8 cellular contexts compared by ENCODE assay signal in genomic region chr2:11465110-11465484, GRCh38. TPM values are rescaled to one million over a fixed set of nuclear protein-coding genes. Genes with fewer than 3 reads are reported as not detected.
DNase-seq lines count a peak whose midpoint lies in the region; ATAC-seq and TF ChIP-seq lines count a peak whose summit lies in the region.

No MANE protein-coding gene starts in this region.

- peak overlapping the region; percentile 90 for H3K9ac ChIP-seq in KMS-11

- intact Hi-C loops in naive thymus-derived CD4-positive, alpha-beta T cell (cut with micrococcal nuclease), result loop anchor here (1.0 to 5.0 kb wide), 6 partner anchors 222 to 1343 kb away; partner anchors contain the start of genes PDIA6 (in 1 of the 2) and RRM2 (in 1 of the 2)

- H3K27me3 ChIP-seq in AG04450 (ENCODE audit: control insufficient read depth, insufficient read depth, low read length) (peaks cover 2% of the 10 kb centered on the region), KMS-11 (ENCODE audit: insufficient read depth, low read depth) (no peaks in the 10 kb centered on the region)
- H3K27me3 ChIP-seq in naive thymus-derived CD4-positive, alpha-beta T cell (ENCODE audit: control insufficient read depth in 2 of 2, insufficient read depth in 2 of 2, low read length in 2 of 2), result no peaks in the 10 kb centered on the region

- peaks cover 0 to 9% (median 0%) of the 10 kb centered on the region in 5 donors for H3K36me3 Mint-ChIP-seq in naive thymus-derived CD4-positive, alpha-beta T cell

- TF ChIP-seq CTCF in AG04450 (IDR thresholded peaks at IDR 0.05; ENCODE audit: low read depth, low read length) (no peak), KMS-11 (conservative IDR thresholded peaks at IDR 0.05; ENCODE audit: low read depth, low read length) (no peak), coronary artery (IDR thresholded peaks at IDR 0.05) (no peak)

- no peaks in the 10 kb centered on the region; the same call in 1 of the 2 replicates for H3K9me3 ChIP-seq in AG04450 (ENCODE audit: control insufficient read depth, insufficient read depth, low read length)
- no peaks in the 10 kb centered on the region for H3K9me3 ChIP-seq in naive thymus-derived CD4-positive, alpha-beta T cell (ENCODE audit: control insufficient read depth in 2 of 3, low read length in 3 of 3)

- H3K4me2 ChIP-seq in KMS-11, result peak overlapping the region; percentile 92

- CTCF ChIA-PET in AG04450 (lab: Charles Lee), result interaction anchor here (1.0 to 6.3 kb wide), 6 partner anchors 54 to 633 kb away, joined by 4 to 43 read pairs (median 5); no protein-coding TSS in a partner anchor
- CTCF ChIA-PET in naive thymus-derived CD4-positive, alpha-beta T cell (lab: Charles Lee), result interaction anchor here (0.6 kb wide), 1 partner anchor 228 kb away, joined by 3 read pairs; no protein-coding TSS in a partner anchor

- POLR2A ChIA-PET in AG04450 (lab: Yijun Ruan, JAX), result interaction anchor here (0.6 to 1.5 kb wide), 2 partner anchors 14 to 310 kb away, joined by 4 read pairs; partner anchors contain the start of gene SLC66A3
- POLR2A ChIA-PET in naive thymus-derived CD4-positive, alpha-beta T cell (lab: Charles Lee), result interaction anchor here (1.3 to 1.7 kb wide), 2 partner anchors 310 to 653 kb away, joined by 3 to 4 read pairs; partner anchors contain the start of gene SLC66A3

- H3K27me3 Mint-ChIP-seq in naive thymus-derived CD4-positive, alpha-beta T cell, result peaks cover 0 to 2% (median 0%) of the 10 kb centered on the region in 5 donors

- H3K27ac Mint-ChIP-seq in naive thymus-derived CD4-positive, alpha-beta T cell, result peak overlapping the region; percentile 84 to 97 (median 93)

- H3K79me2 ChIP-seq in KMS-11 (ENCODE audit: insufficient read depth, low read depth), result peaks cover 62% of the 10 kb centered on the region

- H3K4me3 ChIP-seq in AG04450 (ENCODE audit: low read depth, low read length) (peak overlapping the region; percentile 72), KMS-11 (IDR thresholded peaks at IDR 0.05; ENCODE audit: insufficient read depth, low read depth, low read length) (peak overlapping the region; percentile 29), coronary artery (peak overlapping the region; percentile 96)
- H3K4me3 ChIP-seq in naive thymus-derived CD4-positive, alpha-beta T cell (ENCODE audit: low read length), result peak overlapping the region; percentile 69

- no peak for ATAC-seq in naive thymus-derived CD4-positive, alpha-beta T cell
- ATAC-seq in GM21619 (IDR thresholded peaks at IDR 0.05; ENCODE audit: unreplicated experiment) (no peak), GM19395 (IDR thresholded peaks at IDR 0.05; ENCODE audit: unreplicated experiment) (no peak)

- peak overlapping the region; percentile 91 to 99 (median 98) for H3K4me3 Mint-ChIP-seq in naive thymus-derived CD4-positive, alpha-beta T cell

- in situ Hi-C loops in G401 (cut with HindIII; ENCODE audit: low sequenced_read_pairs), result no loop called here

- peak overlapping the region; percentile 89 for H2AFZ ChIP-seq in KMS-11 (ENCODE audit: low read depth)

- H3K36me3 ChIP-seq in KMS-11 (ENCODE audit: insufficient read depth), result no peaks in the 10 kb centered on the region
- H3K36me3 ChIP-seq in naive thymus-derived CD4-positive, alpha-beta T cell (ENCODE audit: control insufficient read depth in 2 of 3, insufficient read depth in 3 of 3, low read length in 3 of 3), result peaks cover 0 to 10% (median 0%) of the 10 kb centered on the region in 3 experiments

- no peaks in the 10 kb centered on the region for H3K9me3 Mint-ChIP-seq in naive thymus-derived CD4-positive, alpha-beta T cell

- H3K4me1 ChIP-seq in KMS-11 (ENCODE audit: low read depth, poor library complexity, severe bottlenecking), result peaks cover 59% of the 10 kb centered on the region
- H3K4me1 ChIP-seq in naive thymus-derived CD4-positive, alpha-beta T cell (ENCODE audit: control insufficient read depth in 2 of 2, insufficient read depth in 2 of 2, low read length in 2 of 2), result peaks cover 5 to 8% of the 10 kb centered on the region in 2 donors

- no peaks in the 10 kb centered on the region; the same call in none of the 2 replicates for H4K20me1 ChIP-seq in KMS-11 (ENCODE audit: insufficient read depth)

- H3K27ac ChIP-seq in AG04450 (ENCODE audit: low read depth, low read length) (peak overlapping the region; percentile 91), KMS-11 (peak overlapping the region; percentile 87), coronary artery (peak overlapping the region; percentile 78 to 98)
- H3K27ac ChIP-seq in naive thymus-derived CD4-positive, alpha-beta T cell (ENCODE audit: low read depth, low read length), result peak overlapping the region; percentile 73

- DNase-seq in AG04450 (ENCODE audit: low read depth, low spot score) (no peak), coronary artery (ENCODE audit: low spot score) (no peak), G401 (ENCODE audit: low spot score) (no peak), mesenteric fat pad (ENCODE audit: low spot score) (no peak)
- DNase-seq in naive thymus-derived CD4-positive, alpha-beta T cell, result no peak

- peaks cover 31 to 54% (median 45%) of the 10 kb centered on the region in 7 donors for H3K4me1 Mint-ChIP-seq in naive thymus-derived CD4-positive, alpha-beta T cell

RNA-seq across cellular contexts. Expression of gene E2F6, which starts 0.9 kb away (rescaled TPM):
- polyA plus RNA-seq in AG04450 (2011; rRNA removed), result 12.0 and 17.9 TPM in 2 replicates
- 7.3 and 9.2 TPM in 2 replicates for polyA minus RNA-seq in AG04450 (2011; rRNA and poly(A)+ RNA removed)
- 10 to 100 TPM in 2 of 5 experiments, 1 to 10 TPM in 3; 6.2 to 11.6 (median 9.2) TPM for total RNA-seq in naive thymus-derived CD4-positive, alpha-beta T cell
- 1 to 10 TPM; 3.1 to 4.3 TPM for polyA plus RNA-seq in naive thymus-derived CD4-positive, alpha-beta T cell
- total RNA-seq in G401 (2014; rRNA removed; shearing (Covaris generic)), result 42.2 and 60.8 TPM in 2 replicates
- total RNA-seq in mesenteric fat pad, result 22.5 TPM

Comparison
In these comparisons a context has a peak if more than half of its experiments do, and no peak if none do; other contexts are left out.
1. H3K4me3 ChIP-seq: peak in every context shown above with its lines; median percentile 96 in coronary artery; 72 in AG04450; 69 in naive thymus-derived CD4-positive, alpha-beta T cell; 29 in KMS-11.